ENCODE assay signal across 1 cellular context in genomic region chr13:110565296-110565695, GRCh38.
TF ChIP-seq lines count a peak whose summit lies in the region.

No MANE protein-coding gene starts in this region.

TF ChIP-seq in K562, 482 proteins besides CTCF, POLR2A, EP300 and RAD21:
- TF ChIP-seq, protein P1, sequence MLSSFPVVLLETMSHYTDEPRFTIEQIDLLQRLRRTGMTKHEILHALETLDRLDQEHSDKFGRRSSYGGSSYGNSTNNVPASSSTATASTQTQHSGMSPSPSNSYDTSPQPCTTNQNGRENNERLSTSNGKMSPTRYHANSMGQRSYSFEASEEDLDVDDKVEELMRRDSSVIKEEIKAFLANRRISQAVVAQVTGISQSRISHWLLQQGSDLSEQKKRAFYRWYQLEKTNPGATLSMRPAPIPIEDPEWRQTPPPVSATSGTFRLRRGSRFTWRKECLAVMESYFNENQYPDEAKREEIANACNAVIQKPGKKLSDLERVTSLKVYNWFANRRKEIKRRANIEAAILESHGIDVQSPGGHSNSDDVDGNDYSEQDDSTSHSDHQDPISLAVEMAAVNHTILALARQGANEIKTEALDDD (IDR thresholded peaks at IDR 0.05), result 0 out of 2 replicates have a peak, but pooled peaks have one; percentile 27
- no peak for TF ChIP-seq MLLT1 (IDR thresholded peaks at IDR 0.05)
